ENCODE assay signal across 15 cellular contexts in genomic region chr16:84483882-84484565, GRCh38. TPM values are rescaled to one million over a fixed set of nuclear protein-coding genes. Genes with fewer than 3 reads are reported as not detected.
DNase-seq lines count a peak whose midpoint lies in the region; ATAC-seq and TF ChIP-seq lines count a peak whose summit lies in the region.
"Had no signal": no experiment of that assay in that cellular context is flagged by ENCODE, and none has a peak within 500 bp of the region (broad histone marks: within the 10 kb centered on the region; RNA-seq: fewer than 3 reads in every experiment).

No MANE protein-coding gene starts in this region.

- H3K27me3 Mint-ChIP-seq in activated CD8-positive, alpha-beta memory T cell treated with anti-CD3 and anti-CD28 coated beads, Interleukin-2, amount 10 ng/mL, durations not matched to agents 7 days and 5 days = no peaks in the 10 kb centered on the region
- H3K27me3 Mint-ChIP-seq: CD8-positive, alpha-beta memory T cell had no signal

- H3K9me3 ChIP-seq in colonic mucosa (no peaks in the 10 kb centered on the region), osteoblast (ENCODE audit: low read depth, low read length) (no peaks in the 10 kb centered on the region), upper lobe of right lung (no peaks in the 10 kb centered on the region)
- H3K9me3 ChIP-seq: BLaER1 treated with 17β-estradiol and CSF1 and Interleukin-3, amounts not matched to agents 10 nM and 100 nM had no signal

- H3K4me3 Mint-ChIP-seq in activated CD8-positive, alpha-beta memory T cell treated with anti-CD3 and anti-CD28 coated beads, Interleukin-2, amount 10 ng/mL, durations not matched to agents 7 days and 5 days = no peak overlapping the region
- H3K4me3 Mint-ChIP-seq: CD8-positive, alpha-beta memory T cell; H9 had no signal

- H3K79me2 ChIP-seq in osteoblast (ENCODE audit: insufficient read depth, low read length) = no peaks in the 10 kb centered on the region

- H3K36me3 ChIP-seq in colonic mucosa = peaks cover 5% of the 10 kb centered on the region
- H3K36me3 ChIP-seq in osteoblast (ENCODE audit: insufficient read depth, low read length) = peaks cover 79% of the 10 kb centered on the region
- peaks cover 46% of the 10 kb centered on the region for H3K36me3 ChIP-seq in upper lobe of right lung

- intact Hi-C loops in colonic mucosa (cut with DNase I) = loop anchor here (5.0 to 10.0 kb wide), 3 partner anchors 207 to 519 kb away; partner anchors contain the start of genes NECAB2 and TAF1C
- intact Hi-C loops in upper lobe of right lung (cut with DNase I) = loop anchor here (10.0 kb wide), 1 partner anchor 209 kb away; no protein-coding TSS in a partner anchor

- no peaks in the 10 kb centered on the region for H3K27me3 ChIP-seq in colonic mucosa
- H3K27me3 ChIP-seq in osteoblast (ENCODE audit: insufficient read depth, low read length) = no peaks in the 10 kb centered on the region
- no peaks in the 10 kb centered on the region for H3K27me3 ChIP-seq in upper lobe of right lung
- H3K27me3 ChIP-seq: BLaER1 treated with 17β-estradiol and CSF1 and Interleukin-3, amounts not matched to agents 10 nM and 100 nM had no signal

- H3K4me1 ChIP-seq in colonic mucosa = no peaks in the 10 kb centered on the region
- peaks cover 4% of the 10 kb centered on the region for H3K4me1 ChIP-seq in osteoblast (ENCODE audit: insufficient read depth, low read length)
- H3K4me1 ChIP-seq in upper lobe of right lung = no peaks in the 10 kb centered on the region

- H3K27ac ChIP-seq in colonic mucosa (no peak overlapping the region), osteoblast (ENCODE audit: low read depth, low read length) (no peak overlapping the region), upper lobe of right lung (no peak overlapping the region)
- H3K27ac ChIP-seq: 22Rv1, HL-60 had no signal

- no peak overlapping the region for H3K9ac ChIP-seq in colonic mucosa (ENCODE audit: low read depth in 2 of 2, low read length in 2 of 2)

- H3K4me2 ChIP-seq in osteoblast (ENCODE audit: insufficient read depth, low read length) = no peak overlapping the region

- peaks cover 34% of the 10 kb centered on the region for H4K20me1 ChIP-seq in osteoblast (ENCODE audit: insufficient read depth, low read length)

- DNase-seq in activated CD8-positive, alpha-beta memory T cell treated with anti-CD3 and anti-CD28 coated beads, Interleukin-2, amount 10 ng/mL, durations not matched to agents 7 days and 5 days = peak; percentile 29
- no peak for DNase-seq in activated CD8-positive, alpha-beta memory T cell treated with anti-CD3 and anti-CD28 coated beads for 24 hours
- peak; percentile 8 for DNase-seq in colonic mucosa
- peak; percentile 55 for DNase-seq in osteoblast (ENCODE audit: insufficient read length, low spot score, missing footprints)
- peak; percentile 53 for DNase-seq in upper lobe of right lung
- no peak for DNase-seq in activated gamma-delta T cell (lab: John Stamatoyannopoulos, UW)
- no peak for DNase-seq in stimulated activated CD4-positive, alpha-beta T cell treated with anti-CD3 and anti-CD28 coated beads, Interleukin-15, amount 100 ng/mL, for 24 hours
- DNase-seq: CD8-positive, alpha-beta memory T cell; DMS79 treated with DMSO at 0.1 percent for 48 hours; H9; NCI-H187 treated with DMSO at 0.1 percent for 48 hours had no signal

- peaks cover 34% of the 10 kb centered on the region for H3K36me3 Mint-ChIP-seq in activated CD8-positive, alpha-beta memory T cell treated with anti-CD3 and anti-CD28 coated beads, Interleukin-2, amount 10 ng/mL, durations not matched to agents 7 days and 5 days

- no peak overlapping the region for H3K27ac Mint-ChIP-seq in activated CD8-positive, alpha-beta memory T cell treated with anti-CD3 and anti-CD28 coated beads, Interleukin-2, amount 10 ng/mL, durations not matched to agents 7 days and 5 days
- H3K27ac Mint-ChIP-seq: CD8-positive, alpha-beta memory T cell had no signal

- H3K4me1 Mint-ChIP-seq in activated CD8-positive, alpha-beta memory T cell treated with anti-CD3 and anti-CD28 coated beads, Interleukin-2, amount 10 ng/mL, durations not matched to agents 7 days and 5 days = peaks cover 3% of the 10 kb centered on the region
- H3K4me1 Mint-ChIP-seq: H9 had no signal

- CTCF ChIA-PET in activated CD8-positive, alpha-beta memory T cell treated with anti-CD3 and anti-CD28 coated beads, Interleukin-2, amount 10 ng/mL, durations not matched to agents 7 days and 5 days (lab: Charles Lee) = interaction anchor here (1.2 to 1.3 kb wide), 2 partner anchors 22 to 402 kb away, joined by 3 read pairs; no protein-coding TSS in a partner anchor

- H3K4me3 ChIP-seq in colonic mucosa (no peak overlapping the region), osteoblast (ENCODE audit: insufficient read depth, low read length) (no peak overlapping the region), upper lobe of right lung (no peak overlapping the region)
- H3K4me3 ChIP-seq: BLaER1 treated with 17β-estradiol and CSF1 and Interleukin-3, amounts not matched to agents 10 nM and 100 nM had no signal

- H3K9me3 Mint-ChIP-seq in activated CD8-positive, alpha-beta memory T cell treated with anti-CD3 and anti-CD28 coated beads, Interleukin-2, amount 10 ng/mL, durations not matched to agents 7 days and 5 days (ENCODE audit: low read depth) = no peaks in the 10 kb centered on the region
- H3K9me3 Mint-ChIP-seq: CD8-positive, alpha-beta memory T cell; H9 had no signal

- no peak overlapping the region for H2AFZ ChIP-seq in osteoblast (ENCODE audit: low read length)

- ATAC-seq in activated CD8-positive, alpha-beta memory T cell treated with anti-CD3 and anti-CD28 coated beads, Interleukin-2, amount 10 ng/mL, durations not matched to agents 7 days and 5 days = no peak
- no peak for ATAC-seq in upper lobe of right lung
- no peak for ATAC-seq in GM21367 (IDR thresholded peaks at IDR 0.05; ENCODE audit: unreplicated experiment)

- no peak for TF ChIP-seq CTCF in colonic mucosa (IDR thresholded peaks at IDR 0.05)
- no peak for TF ChIP-seq CTCF in osteoblast (IDR thresholded peaks at IDR 0.05; ENCODE audit: extremely low read depth, low read depth, low read length)
- no peak for TF ChIP-seq CTCF in upper lobe of right lung (IDR thresholded peaks at IDR 0.05)

RNA-seq across cellular contexts. Expression of gene MEAK7, which starts 20.4 kb away (rescaled TPM):
- 10 to 100 TPM; 37.9 to 73.9 TPM for total RNA-seq in activated CD8-positive, alpha-beta memory T cell treated with anti-CD3 and anti-CD28 coated beads, Interleukin-2, amount 10 ng/mL, durations not matched to agents 7 days and 5 days
- total RNA-seq in colonic mucosa (10 to 100 TPM; 17.0 to 23.4 TPM), osteoblast (24.2 and 27.7 TPM in 2 replicates), upper lobe of right lung (10.8 TPM)

Comparison
In these comparisons a context has a peak if more than half of its experiments do, and no peak if none do; other contexts are left out.
1. DNase-seq: peak in activated CD8-positive, alpha-beta memory T cell treated with anti-CD3 and anti-CD28 coated beads, Interleukin-2, amount 10 ng/mL, durations not matched to agents 7 days and 5 days (single experiment), colonic mucosa (single experiment), osteoblast (single experiment) and upper lobe of right lung (single experiment); none in activated CD8-positive, alpha-beta memory T cell treated with anti-CD3 and anti-CD28 coated beads for 24 hours (single experiment), activated gamma-delta T cell (single experiment) and stimulated activated CD4-positive, alpha-beta T cell treated with anti-CD3 and anti-CD28 coated beads, Interleukin-15, amount 100 ng/mL, for 24 hours (single experiment).